32 cellular contexts compared by ENCODE assay signal in the genomic region with DNA sequence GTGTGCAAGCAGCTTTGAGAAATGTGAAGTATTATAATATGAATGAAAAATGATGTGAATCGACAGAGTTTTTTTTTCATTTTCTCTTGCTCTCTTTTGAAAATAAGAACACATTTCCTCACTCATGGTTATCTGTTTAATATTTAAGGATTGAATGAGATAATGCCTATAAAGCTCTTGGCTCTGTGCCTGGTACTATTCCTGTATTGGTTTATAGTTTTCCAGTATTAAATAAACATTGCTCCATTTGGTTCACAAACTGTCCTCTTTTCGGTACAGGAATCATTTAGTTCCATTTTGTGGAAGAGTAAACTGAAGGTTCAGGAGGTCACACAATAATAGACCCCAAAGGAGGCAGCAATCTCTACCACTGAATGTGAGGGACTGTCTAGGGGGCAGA.
"Had no signal": no experiment of that assay in that cellular context is flagged by ENCODE, and none has a peak within 500 bp of the region (broad histone marks: within the 10 kb centered on the region; RNA-seq: fewer than 3 reads in every experiment).

No MANE protein-coding gene starts in this region.

- H2AFZ ChIP-seq: PC-9 had no signal

- H3K9me3 ChIP-seq: SJCRH30, SK-N-SH had no signal

- H3K4me1 ChIP-seq: SJCRH30 had no signal

- H3K27me3 ChIP-seq: SJCRH30 had no signal

- DNase-seq: Karpas-422, MG63, NCI-H1048, NCI-H1092 treated with DMSO at 0.1 percent for 48 hours, NCI-H1105 treated with DMSO at 0.1 percent for 48 hours, NCI-H1417, NCI-H1436, NCI-H146, NCI-H1694, NCI-H187, NCI-H2029, NCI-H2081, NCI-H2171 treated with DMSO at 0.1 percent for 48 hours, NCI-H2227 treated with DMSO at 0.1 percent for 48 hours, NCI-H345, NCI-H446, NCI-H510A treated with DMSO at 0.1 percent for 48 hours, NCI-H526, NCI-H69, NCI-H748 treated with DMSO at 0.1 percent for 48 hours, NCI-H82, PC-9, SHP77, SIG-M5, SJCRH30, SK-N-SH, SW 1271, T-helper 1 cell had no signal

- ATAC-seq: Panc1, Right ventricle myocardium inferior had no signal

- H3K27ac ChIP-seq: PC-9, RWPE1, SJCRH30 had no signal

- H3K27ac Mint-ChIP-seq: T-helper 1 cell treated with Interleukin-12 subunit alpha and Interleukin-12 subunit beta and Interleukin-4 antibody, amounts not matched to agents 30 μg/mL and 1 μg/mL, for 36 hours had no signal

- H3K4me3 Mint-ChIP-seq: T-helper 1 cell treated with Interleukin-12 subunit alpha and Interleukin-12 subunit beta and Interleukin-4 antibody, amounts not matched to agents 30 μg/mL and 1 μg/mL, for 36 hours had no signal

- H3K9ac ChIP-seq: SK-N-SH had no signal

- H3K4me3 ChIP-seq: MG63, PC-9, SJCRH30 had no signal

- H3K36me3 ChIP-seq: MG63, SJCRH30 had no signal

- H3K4me2 ChIP-seq: PC-9, SK-N-SH had no signal
